In genomic region chr4:24472514-24473308, GRCh38 we compare ENCODE assay signal across 8 cellular contexts.
A peak's percentile ranks its signal among the peaks of the same experiment; 100 is the strongest.
DNase-seq lines count a peak whose midpoint lies in the region; TF ChIP-seq lines count a peak whose summit lies in the region.

No MANE protein-coding gene starts in this region.

- no peaks in the 10 kb centered on the region for H3K9me3 Mint-ChIP-seq in progenitor cell of endocrine pancreas (ENCODE audit: low read depth)

- H3K4me1 ChIP-seq in right atrium auricular region: peaks cover 0 to 26% of the 10 kb centered on the region in 2 donors

- peak overlapping the region; percentile 77 for H3K4me3 Mint-ChIP-seq in progenitor cell of endocrine pancreas (ENCODE audit: low read depth)

- H3K27ac ChIP-seq in angular gyrus (ENCODE audit: low read depth, low read length) (peak overlapping the region; percentile 19), right atrium auricular region (peak overlapping the region; percentile 77 to 78)

- peak; percentile 54 to 72 for TF ChIP-seq CTCF in right atrium auricular region (IDR thresholded peaks at IDR 0.05)
- TF ChIP-seq CTCF in progenitor cell of endocrine pancreas (IDR thresholded peaks at IDR 0.05; ENCODE audit: unreplicated experiment): peak; percentile 87

- H3K27ac Mint-ChIP-seq in progenitor cell of endocrine pancreas: peak overlapping the region; percentile 86

- peak; percentile 90 for DNase-seq in G401 (ENCODE audit: low spot score)
- DNase-seq in HCEC 1CT: peak; percentile 71
- peak; percentile 61 for DNase-seq in MV-4-11 (lab: John Stamatoyannopoulos, UW)
- DNase-seq in SW 1271 (lab: John Stamatoyannopoulos, UW): peak; percentile 48 to 70
- peak; percentile 82 for DNase-seq in right atrium auricular region (ENCODE audit: low spot score)
- peak; percentile 70 for DNase-seq in progenitor cell of endocrine pancreas (ENCODE audit: low spot score, unreplicated experiment)
- DNase-seq in KG1 (lab: John Stamatoyannopoulos, UW): no peak

- in situ Hi-C loops in G401 (cut with HindIII; ENCODE audit: low sequenced_read_pairs): no loop called here

- peak overlapping the region; percentile 56 to 65 for H3K4me3 ChIP-seq in right atrium auricular region

- no peaks in the 10 kb centered on the region for H3K36me3 Mint-ChIP-seq in progenitor cell of endocrine pancreas (ENCODE audit: insufficient read depth)

- peaks cover 18% of the 10 kb centered on the region for H3K4me1 Mint-ChIP-seq in progenitor cell of endocrine pancreas (ENCODE audit: low read depth)

- H3K27me3 Mint-ChIP-seq in progenitor cell of endocrine pancreas: peaks cover 87% of the 10 kb centered on the region

- H3K36me3 ChIP-seq in right atrium auricular region: no peaks in the 10 kb centered on the region

- no peaks in the 10 kb centered on the region for H3K27me3 ChIP-seq in right atrium auricular region

- H3K9me3 ChIP-seq in right atrium auricular region: no peaks in the 10 kb centered on the region
